In genomic region chr16:58814348-58814801, GRCh38 we compare ENCODE assay signal across 8 cellular contexts.
A peak's percentile ranks its signal among the peaks of the same experiment; 100 is the strongest.
DNase-seq lines count a peak whose midpoint lies in the region; ATAC-seq and TF ChIP-seq lines count a peak whose summit lies in the region.

No MANE protein-coding gene starts in this region.

- H3K9me2 ChIP-seq in MM.1S (replicated peaks; ENCODE audit: insufficient read depth, low read length): no peaks in the 10 kb centered on the region

- H3K9ac ChIP-seq in MM.1S (ENCODE audit: low read length): no peak overlapping the region
- H3K9ac ChIP-seq in endodermal cell (ENCODE audit: extremely low read depth, low read length, poor library complexity, severe bottlenecking): peak overlapping the region; percentile 31

- CTCF ChIA-PET in activated B cell treated with CpG ODN at 0.5 μM for 24 hours (lab: Charles Lee): interaction anchor here (1.2 to 1.6 kb wide), 2 partner anchors 10 to 13 kb away, joined by 5 read pairs; no protein-coding TSS in a partner anchor

- intact Hi-C loops in activated B cell treated with CpG ODN at 0.5 μM for 24 hours (cut with micrococcal nuclease): loop anchor here (2.0 kb wide), 1 partner anchor 1388 kb away; no protein-coding TSS in a partner anchor

- H3K27me3 ChIP-seq in MM.1S (replicated peaks; ENCODE audit: insufficient read depth, low read length): no peaks in the 10 kb centered on the region
- no peaks in the 10 kb centered on the region for H3K27me3 ChIP-seq in endodermal cell (ENCODE audit: control insufficient read depth, insufficient read depth, low read length, poor library complexity, severe bottlenecking)
- H3K27me3 ChIP-seq in lung (ENCODE audit: control insufficient read depth, insufficient read depth): no peaks in the 10 kb centered on the region

- H3K9me3 Mint-ChIP-seq in activated B cell treated with CpG ODN at 0.5 μM for 24 hours: no peaks in the 10 kb centered on the region
- no peaks in the 10 kb centered on the region for H3K9me3 Mint-ChIP-seq in endodermal cell
- no peaks in the 10 kb centered on the region for H3K9me3 Mint-ChIP-seq in stimulated activated naive B cell treated with anti-CD40 and anti-IgM and Interleukin-4, amounts not matched to agents 10 μg/mL and 1 μg/mL and 100 μg/mL, for 72 hours

- DNase-seq in NCI-H510A treated with DMSO at 0.1 percent for 48 hours (lab: John Stamatoyannopoulos, UW) (peak; percentile 48), NCI-H510A (lab: John Stamatoyannopoulos, UW) (no peak), H4 (ENCODE audit: low spot score) (peak; percentile 41), MM.1S (peak; percentile 45), activated B cell treated with CpG ODN at 0.5 μM for 24 hours (no peak), endodermal cell (peak; percentile 75), lung (ENCODE audit: low spot score) (no peak)
- DNase-seq in stimulated activated naive B cell treated with anti-CD40 and anti-IgM and Interleukin-4, amounts not matched to agents 10 μg/mL and 1 μg/mL and 100 μg/mL, for 72 hours: no peak

- POLR2A ChIA-PET in activated B cell treated with CpG ODN at 0.5 μM for 24 hours (lab: Charles Lee): no interaction called here

- H3K9me3 ChIP-seq in MM.1S (replicated peaks; ENCODE audit: insufficient read depth, low read length) (no peaks in the 10 kb centered on the region), endodermal cell (ENCODE audit: control insufficient read depth, low read length) (no peaks in the 10 kb centered on the region), lung (ENCODE audit: control insufficient read depth in 2 of 2, insufficient read depth in 1 of 2, low read length in 1 of 2) (no peaks in the 10 kb centered on the region)

- H3K4me2 ChIP-seq in MM.1S (ENCODE audit: low read depth, low read length): peak overlapping the region; percentile 1; the same call in 1 of the 2 replicates

- no peaks in the 10 kb centered on the region for H3F3A ChIP-seq in MM.1S (ENCODE audit: insufficient read depth, low read length)

- H3K36me3 ChIP-seq in MM.1S (replicated peaks; ENCODE audit: insufficient read depth, low read length) (no peaks in the 10 kb centered on the region), endodermal cell (ENCODE audit: control insufficient read depth, insufficient read depth, low read length) (no peaks in the 10 kb centered on the region), lung (ENCODE audit: control insufficient read depth in 2 of 2, insufficient read depth in 2 of 2, low read length in 2 of 2) (no peaks in the 10 kb centered on the region)

- H3K27ac ChIP-seq in MM.1S (ENCODE audit: low read length): no peak overlapping the region
- H3K27ac ChIP-seq in endodermal cell (ENCODE audit: low read depth, low read length): peak overlapping the region; percentile 26
- H3K27ac ChIP-seq in lung (ENCODE audit: low read depth in 1 of 2, low read length in 1 of 2): no peak overlapping the region

- H3K27me3 Mint-ChIP-seq in activated B cell treated with CpG ODN at 0.5 μM for 24 hours (peaks cover 2% of the 10 kb centered on the region), endodermal cell (ENCODE audit: insufficient read depth) (no peaks in the 10 kb centered on the region)
- peaks cover 8% of the 10 kb centered on the region in 2 donors for H3K27me3 Mint-ChIP-seq in stimulated activated naive B cell treated with anti-CD40 and anti-IgM and Interleukin-4, amounts not matched to agents 10 μg/mL and 1 μg/mL and 100 μg/mL, for 72 hours

- no peak overlapping the region for H3K4me3 ChIP-seq in MM.1S (ENCODE audit: low read length)
- peak overlapping the region; percentile 61 for H3K4me3 ChIP-seq in endodermal cell (ENCODE audit: low read length)
- H3K4me3 ChIP-seq in lung: no peak overlapping the region

- H2AFZ ChIP-seq in MM.1S (ENCODE audit: low read length): peak overlapping the region; percentile 31; the same call in 1 of the 2 replicates

- peak overlapping the region; percentile 26 for H3K4me3 Mint-ChIP-seq in activated B cell treated with CpG ODN at 0.5 μM for 24 hours
- H3K4me3 Mint-ChIP-seq in endodermal cell: peak overlapping the region; percentile 51
- peak overlapping the region; percentile 18 to 65 for H3K4me3 Mint-ChIP-seq in stimulated activated naive B cell treated with anti-CD40 and anti-IgM and Interleukin-4, amounts not matched to agents 10 μg/mL and 1 μg/mL and 100 μg/mL, for 72 hours

- H3K4me1 Mint-ChIP-seq in activated B cell treated with CpG ODN at 0.5 μM for 24 hours: peaks cover 3% of the 10 kb centered on the region
- H3K4me1 Mint-ChIP-seq in endodermal cell: peaks cover 4% of the 10 kb centered on the region
- H3K4me1 Mint-ChIP-seq in stimulated activated naive B cell treated with anti-CD40 and anti-IgM and Interleukin-4, amounts not matched to agents 10 μg/mL and 1 μg/mL and 100 μg/mL, for 72 hours: peaks cover 2 to 5% of the 10 kb centered on the region in 2 donors

- peak; percentile 89 for TF ChIP-seq CTCF in MM.1S (IDR thresholded peaks at IDR 0.05; ENCODE audit: low read length)
- no peak for TF ChIP-seq CTCF in activated B cell treated with CpG ODN at 0.5 μM for 24 hours (IDR thresholded peaks at IDR 0.05)
- TF ChIP-seq CTCF in endodermal cell (conservative IDR thresholded peaks at IDR 0.05): peak; percentile 97
- TF ChIP-seq CTCF in lung (IDR thresholded peaks at IDR 0.05; ENCODE audit: control extremely low read depth, extremely low read depth): peak; percentile 70

- H3K79me2 ChIP-seq in MM.1S (ENCODE audit: low read length): no peaks in the 10 kb centered on the region

- H3K27ac Mint-ChIP-seq in activated B cell treated with CpG ODN at 0.5 μM for 24 hours: no peak overlapping the region
- peak overlapping the region; percentile 91 for H3K27ac Mint-ChIP-seq in endodermal cell
- no peak overlapping the region for H3K27ac Mint-ChIP-seq in stimulated activated naive B cell treated with anti-CD40 and anti-IgM and Interleukin-4, amounts not matched to agents 10 μg/mL and 1 μg/mL and 100 μg/mL, for 72 hours

- ATAC-seq in activated B cell treated with CpG ODN at 0.5 μM for 24 hours (ENCODE audit: low read depth) (no peak), lung (ENCODE audit: insufficient read depth, low FRiP score) (peak; percentile 75)
- ATAC-seq in stimulated activated naive B cell treated with anti-CD40 and anti-IgM and Interleukin-4, amounts not matched to agents 10 μg/mL and 1 μg/mL and 100 μg/mL, for 72 hours (replicated peaks): peak; percentile 70 to 72

- no peaks in the 10 kb centered on the region for H3K4me1 ChIP-seq in MM.1S (ENCODE audit: low read length)
- no peaks in the 10 kb centered on the region for H3K4me1 ChIP-seq in endodermal cell (ENCODE audit: control insufficient read depth, insufficient read depth, low read length)
- H3K4me1 ChIP-seq in lung (ENCODE audit: control insufficient read depth in 2 of 2, insufficient read depth in 2 of 2, low read length in 2 of 2): peaks cover 0 to 3% of the 10 kb centered on the region in 2 donors

- no peaks in the 10 kb centered on the region for H4K20me1 ChIP-seq in MM.1S (ENCODE audit: insufficient read depth, low read length)

- H3K36me3 Mint-ChIP-seq in activated B cell treated with CpG ODN at 0.5 μM for 24 hours (ENCODE audit: low read depth) (no peaks in the 10 kb centered on the region), endodermal cell (ENCODE audit: low read depth) (no peaks in the 10 kb centered on the region)
- H3K36me3 Mint-ChIP-seq in stimulated activated naive B cell treated with anti-CD40 and anti-IgM and Interleukin-4, amounts not matched to agents 10 μg/mL and 1 μg/mL and 100 μg/mL, for 72 hours: no peaks in the 10 kb centered on the region

- 14 to 15% methylated on average over 4 to 12 of the region's 12 CpGs for WGBS in endodermal cell (ENCODE audit: insufficient coverage in 1 of 2, insufficient read length in 1 of 2), 2 experiments
- WGBS in lung, 2 donors: 2 to 3% methylated on average over 12 of the region's 12 CpGs

Comparison
In these comparisons a context has a peak if more than half of its experiments do, and no peak if none do; other contexts are left out.
1. DNase-seq: peak in NCI-H510A treated with DMSO at 0.1 percent for 48 hours (single experiment), H4 (single experiment), MM.1S (single experiment) and endodermal cell (single experiment); none in NCI-H510A (single experiment), activated B cell treated with CpG ODN at 0.5 μM for 24 hours (single experiment), lung (single experiment) and stimulated activated naive B cell treated with anti-CD40 and anti-IgM and Interleukin-4, amounts not matched to agents 10 μg/mL and 1 μg/mL and 100 μg/mL, for 72 hours (single experiment).
2. Peak in every context shown above with its lines, with median percentiles within 50 percentile points of each other: H3K4me3 Mint-ChIP-seq.